ENCODE assay signal across 29 cellular contexts in genomic region chr4:24143741-24144140, GRCh38.
"Had no signal": no experiment of that assay in that cellular context is flagged by ENCODE, and none has a peak within 500 bp of the region (broad histone marks: within the 10 kb centered on the region; RNA-seq: fewer than 3 reads in every experiment).

No MANE protein-coding gene starts in this region.

- H3K4me2 ChIP-seq: smooth muscle cell had no signal

- DNase-seq: activated CD4-positive, alpha-beta T cell treated with anti-CD3 and anti-CD28 coated beads for 48 hours; activated CD4-positive, alpha-beta T cell treated with anti-CD3 and anti-CD28 coated beads, Interleukin-2, amount 50 U/mL, for 48 hours; activated CD8-positive, alpha-beta memory T cell treated with anti-CD3 and anti-CD28 coated beads for 24 hours; activated effector memory CD4-positive, alpha-beta T cell treated with anti-CD3 and anti-CD28 coated beads, Interleukin-2, amount 50 U/mL, for 16 hours; activated naive CD4-positive, alpha-beta T cell treated with anti-CD3 and anti-CD28 coated beads for 36 hours; activated naive CD8-positive, alpha-beta T cell treated with anti-CD3 and anti-CD28 coated beads for 36 hours; adrenal gland; cortex of kidney; foreskin keratinocyte; heart right ventricle; islet precursor cell; left ventricle myocardium inferior; naive B cell; ovary; psoas muscle; stimulated activated CD4-positive, alpha-beta T cell treated with anti-CD3 and anti-CD28 coated beads, Interleukin-1b, Interleukin-23, amount 100 ng/mL, for 48 hours; stimulated activated CD4-positive, alpha-beta T cell treated with anti-CD3 and anti-CD28 coated beads, Interleukin-4, amount 100 ng/mL, for 4 hours; stimulated activated CD8-positive, alpha-beta memory T cell treated with anti-CD3 and anti-CD28 coated beads, Interleukin-4, amount 100 ng/mL, for 48 hours; stimulated activated naive CD8-positive, alpha-beta T cell treated with anti-CD3 and anti-CD28 coated beads, Interleukin-15, amount 100 ng/mL, for 72 hours; T-helper 9 cell; transverse colon had no signal

- H3K4me1 ChIP-seq: adrenal gland, ascending aorta, foreskin keratinocyte had no signal

- H3K27me3 ChIP-seq: adrenal gland, ascending aorta, esophagus muscularis mucosa, foreskin keratinocyte, heart right ventricle, neutrophil, ovary, transverse colon had no signal

- H3K36me3 ChIP-seq: adrenal gland, ascending aorta, cardiac muscle cell, esophagus muscularis mucosa, heart right ventricle, left ventricle myocardium inferior, neutrophil, ovary, transverse colon had no signal

- H3K27ac ChIP-seq: adrenal gland, ascending aorta, cardiac muscle cell, esophagus muscularis mucosa, foreskin keratinocyte, heart right ventricle, left ventricle myocardium inferior, neutrophil, ovary, psoas muscle, transverse colon, VCaP had no signal

- H3K9me3 ChIP-seq: adrenal gland, ascending aorta, esophagus muscularis mucosa, heart right ventricle, left ventricle myocardium inferior, neutrophil, ovary, psoas muscle, transverse colon had no signal

- ATAC-seq: foreskin keratinocyte; heart right ventricle; stimulated activated memory B cell treated with anti-CD40 and anti-IgM and Interleukin-4, amounts not matched to agents 10 μg/mL and 1 μg/mL and 100 μg/mL, for 72 hours; stimulated activated naive CD8-positive, alpha-beta T cell treated with anti-CD3 and anti-CD28 coated beads, Interleukin-15, amount 100 ng/mL, for 72 hours had no signal

- H3K4me3 ChIP-seq: adrenal gland, ascending aorta, cardiac muscle cell, esophagus muscularis mucosa, heart right ventricle, left ventricle myocardium inferior, lung, ovary, psoas muscle, smooth muscle cell, transverse colon had no signal
